ENCODE assay signal across 20 cellular contexts in the genomic region with DNA sequence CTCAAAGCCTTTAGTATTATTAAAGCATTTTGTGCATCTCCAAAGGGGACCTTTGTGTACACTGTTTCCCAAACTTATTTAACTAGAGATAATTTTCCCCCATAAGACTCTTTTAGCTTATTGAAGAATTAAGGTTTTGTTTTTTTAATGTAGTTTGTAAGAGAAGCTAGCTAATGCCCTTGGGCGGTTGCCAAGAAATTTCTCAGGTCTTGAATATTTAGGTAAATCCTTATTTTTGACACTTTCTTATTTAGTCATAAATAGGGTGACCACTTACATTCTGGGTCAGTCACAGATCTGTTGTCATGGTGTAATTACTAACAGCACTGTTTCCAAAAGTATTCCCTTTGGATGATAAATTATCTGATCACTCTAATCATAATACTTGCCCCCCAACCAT. TPM values are rescaled to one million over a fixed set of nuclear protein-coding genes. Genes with fewer than 3 reads are reported as not detected.
A peak's percentile ranks its signal among the peaks of the same experiment; 100 is the strongest.
DNase-seq lines count a peak whose midpoint lies in the region; ATAC-seq and TF ChIP-seq lines count a peak whose summit lies in the region.
"Had no signal": no experiment of that assay in that cellular context is flagged by ENCODE, and none has a peak within 500 bp of the region (broad histone marks: within the 10 kb centered on the region; RNA-seq: fewer than 3 reads in every experiment).

No MANE protein-coding gene starts in this region.

- no peak overlapping the region for H3K4me3 ChIP-seq in neutrophil (ENCODE audit: low read depth in 1 of 2, low read length in 1 of 2)
- H3K4me3 ChIP-seq: esophagus squamous epithelium, gastrocnemius medialis, stomach, tibial nerve had no signal

- H3K4me1 ChIP-seq in neutrophil (ENCODE audit: control insufficient read depth in 1 of 2, insufficient read depth in 1 of 2, low read depth in 1 of 2, low read length in 1 of 2): peaks cover 7 to 43% of the 10 kb centered on the region in 2 experiments
- H3K4me1 ChIP-seq: gastrocnemius medialis had no signal

- peak overlapping the region; percentile 83 for H3K27ac Mint-ChIP-seq in activated naive CD4-positive, alpha-beta T cell treated with anti-CD3 and anti-CD28 coated beads for 36 hours
- peak overlapping the region; percentile 81 to 82 for H3K27ac Mint-ChIP-seq in T-cell

- POLR2A ChIA-PET in T-cell (lab: Charles Lee): no interaction called here

- H3K4me1 Mint-ChIP-seq in activated naive CD4-positive, alpha-beta T cell treated with anti-CD3 and anti-CD28 coated beads for 36 hours (ENCODE audit: low read depth): peaks cover 88% of the 10 kb centered on the region
- H3K4me1 Mint-ChIP-seq in T-cell: peaks cover 88 to 94% (median 91%) of the 10 kb centered on the region in 3 donors

- no peaks in the 10 kb centered on the region for H3K9me3 ChIP-seq in neutrophil
- H3K9me3 ChIP-seq: esophagus squamous epithelium, gastrocnemius medialis, stomach, tibial nerve had no signal

- no peaks in the 10 kb centered on the region for H3K36me3 ChIP-seq in neutrophil
- H3K36me3 ChIP-seq: esophagus squamous epithelium, gastrocnemius medialis, stomach, tibial nerve had no signal

- H3K36me3 Mint-ChIP-seq in activated naive CD4-positive, alpha-beta T cell treated with anti-CD3 and anti-CD28 coated beads for 36 hours (ENCODE audit: low read depth): peaks cover 24% of the 10 kb centered on the region
- H3K36me3 Mint-ChIP-seq in T-cell: peaks cover 19% of the 10 kb centered on the region

- H3K27me3 Mint-ChIP-seq in activated naive CD4-positive, alpha-beta T cell treated with anti-CD3 and anti-CD28 coated beads for 36 hours (ENCODE audit: low read depth): no peaks in the 10 kb centered on the region
- H3K27me3 Mint-ChIP-seq in T-cell: no peaks in the 10 kb centered on the region

- TF ChIP-seq CTCF in neutrophil (IDR thresholded peaks at IDR 0.05): no peak

- no peak for ATAC-seq in T-cell (replicated peaks in 1 of 4)
- ATAC-seq in GM21367 (IDR thresholded peaks at IDR 0.05; ENCODE audit: unreplicated experiment): no peak
- ATAC-seq: gastrocnemius medialis, sciatic nerve had no signal

- CTCF ChIA-PET in activated naive CD4-positive, alpha-beta T cell treated with anti-CD3 and anti-CD28 coated beads for 36 hours (lab: Charles Lee): interaction anchor here (1.1 to 1.4 kb wide), 3 partner anchors 39 to 67 kb away, joined by 3 read pairs; no protein-coding TSS in a partner anchor
- CTCF ChIA-PET in T-cell (lab: Charles Lee): interaction anchor here (0.6 to 1.4 kb wide), 5 partner anchors 10 to 115 kb away, joined by 3 to 8 read pairs (median 3); no protein-coding TSS in a partner anchor

- no peaks in the 10 kb centered on the region for H3K27me3 ChIP-seq in neutrophil
- H3K27me3 ChIP-seq: esophagus squamous epithelium, gastrocnemius medialis, stomach, tibial nerve had no signal

- no peaks in the 10 kb centered on the region for H3K9me3 Mint-ChIP-seq in activated naive CD4-positive, alpha-beta T cell treated with anti-CD3 and anti-CD28 coated beads for 36 hours
- H3K9me3 Mint-ChIP-seq in T-cell: no peaks in the 10 kb centered on the region
- H3K9me3 Mint-ChIP-seq: neural crest cell had no signal

- no peak for DNase-seq in activated naive CD4-positive, alpha-beta T cell treated with anti-CD3 and anti-CD28 coated beads for 36 hours
- no peak for DNase-seq in activated naive CD4-positive, alpha-beta T cell (lab: John Stamatoyannopoulos, UW)
- DNase-seq in T-cell: no peak
- DNase-seq in cerebellar cortex (ENCODE audit: low spot score): peak; percentile 7
- no peak for DNase-seq in dedifferentiated amniotic fluid mesenchymal stem cell (ENCODE audit: extremely low spot score)
- no peak for DNase-seq in inferior parietal cortex (ENCODE audit: extremely low spot score)
- DNase-seq: esophagus squamous epithelium; gastrocnemius medialis; hippocampal formation; NCI-H1105 treated with DMSO at 0.1 percent for 48 hours; NCI-H2081; Right ventricle myocardium superior; stimulated activated CD4-positive, alpha-beta T cell treated with anti-CD3 and anti-CD28 coated beads, Interleukin-4, amount 100 ng/mL, for 4 hours; stomach had no signal

- intact Hi-C loops in activated naive CD4-positive, alpha-beta T cell treated with anti-CD3 and anti-CD28 coated beads for 36 hours (cut with micrococcal nuclease): no loop called here

- peak overlapping the region; percentile 63 for H3K27ac ChIP-seq in neutrophil
- H3K27ac ChIP-seq: C4-2B, gastrocnemius medialis, tibial nerve had no signal

- H3K4me3 Mint-ChIP-seq in activated naive CD4-positive, alpha-beta T cell treated with anti-CD3 and anti-CD28 coated beads for 36 hours: no peak overlapping the region
- H3K4me3 Mint-ChIP-seq in T-cell: peak overlapping the region in 1 of 3 donors; percentile 27
- H3K4me3 Mint-ChIP-seq: neural crest cell had no signal

RNA-seq across cellular contexts. Expression of gene TNFAIP8, which starts 27.2 kb away (rescaled TPM):
- 100 to 1,000 TPM; 141 to 142 TPM for total RNA-seq in activated naive CD4-positive, alpha-beta T cell treated with anti-CD3 and anti-CD28 coated beads for 36 hours
- total RNA-seq in T-cell: 100 to 1,000 TPM; 128 to 145 (median 135) TPM
